ENCODE assay signal across 12 cellular contexts in the genomic region with DNA sequence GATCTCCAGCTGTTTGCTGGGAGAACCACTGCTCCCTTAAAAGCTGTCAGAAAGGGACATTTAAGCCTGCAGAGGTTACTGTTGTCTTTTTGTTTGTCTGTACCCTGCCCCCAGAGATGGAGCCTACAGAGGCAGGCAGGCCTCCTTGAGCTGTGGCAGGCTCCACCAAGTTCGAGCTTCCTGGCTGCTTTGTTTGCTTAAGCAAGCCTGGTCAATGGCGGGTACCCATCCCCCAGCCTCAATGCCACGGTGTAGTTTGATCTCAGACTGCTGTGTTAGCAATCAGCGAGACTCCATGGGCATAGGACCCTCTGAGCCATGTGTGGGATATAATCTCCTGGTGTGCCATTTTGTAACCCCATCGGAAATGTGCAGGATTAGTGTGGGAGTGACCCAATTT. TPM values are rescaled to one million over a fixed set of nuclear protein-coding genes. Genes with fewer than 3 reads are reported as not detected.
DNase-seq lines count a peak whose midpoint lies in the region; ATAC-seq, FAIRE-seq and TF ChIP-seq lines count a peak whose summit lies in the region.
"Not testable (repeated sequence)": the region's sequence is repeated elsewhere in the genome, so short reads cannot be mapped to it uniquely, and the experiment has no call there.
"Had no signal": no experiment of that assay in that cellular context is flagged by ENCODE, and none has a peak within 500 bp of the region (broad histone marks: within the 10 kb centered on the region; RNA-seq: fewer than 3 reads in every experiment).

No MANE protein-coding gene starts in this region.

- H2BK20ac ChIP-seq in H1 (ENCODE audit: low read length) = not testable (repeated sequence)

- not testable (repeated sequence) for H3K27ac Mint-ChIP-seq in osteocyte (ENCODE audit: unreplicated experiment)

- 92% methylated on average over 5 of the region's 5 CpGs; no CpG with 5 or more reads in 1 of the 2 experiments for WGBS in H1 (ENCODE audit: extremely low coverage in 1 of 2, insufficient coverage in 1 of 2, insufficient read length in 1 of 2, insufficient replicate concordance in 2 of 2, low coverage in 1 of 2, low lambda C conversion rate in 2 of 2, missing lambda C conversion rate in 1 of 2), 2 experiments
- WGBS in spleen, 5 donors = 63 to 74% (median 69%) methylated on average over 3 to 5 of the region's 5 CpGs

- H3K4me1 ChIP-seq in RWPE2 (ENCODE audit: insufficient read depth, poor library complexity, severe bottlenecking); H1 (replicated peaks in 1 of 4; ENCODE audit: control insufficient read depth in 3 of 4, insufficient read depth in 4 of 4, low read length in 3 of 4); kidney (ENCODE audit: control insufficient read depth in 1 of 2, insufficient read depth in 1 of 2, low read depth in 1 of 2, low read length in 2 of 2); lower lobe of right lung; spleen: not testable (repeated sequence)

- not testable (repeated sequence) for TF ChIP-seq CTCF in RWPE2 (IDR thresholded peaks at IDR 0.05; ENCODE audit: poor library complexity, severe bottlenecking); H1 (IDR thresholded peaks at IDR 0.05; ENCODE audit: control extremely low read depth in 1 of 3, insufficient read depth in 1 of 3, low read depth in 1 of 3, low read length in 3 of 3); kidney (IDR thresholded peaks at IDR 0.05; ENCODE audit: borderline replicate concordance, extremely low read depth, insufficient read depth); lower lobe of right lung (IDR thresholded peaks at IDR 0.05); osteocyte (IDR thresholded peaks at IDR 0.05); spleen (IDR thresholded peaks at IDR 0.05 in 8 of 11, conservative IDR thresholded peaks at IDR 0.05 in 3 of 11)

- not testable (repeated sequence) for H4K91ac ChIP-seq in H1 (replicated peaks; ENCODE audit: insufficient read length, low read length)

- not testable (repeated sequence) for H2AK5ac ChIP-seq in H1 (ENCODE audit: low read depth, low read length)

- not testable (repeated sequence) for H2BK5ac ChIP-seq in H1 (ENCODE audit: low read depth, low read length)

- H4K5ac ChIP-seq in H1 (ENCODE audit: insufficient read length, low read depth, low read length) = not testable (repeated sequence)

- H3K27me3 ChIP-seq in RWPE2 (ENCODE audit: insufficient read depth, poor library complexity, severe bottlenecking); H1 (replicated peaks in 1 of 4; ENCODE audit: control insufficient read depth in 3 of 4, extremely low read depth in 1 of 4, insufficient read depth in 3 of 4, low read length in 3 of 4); lower lobe of right lung (ENCODE audit: low read depth); spleen (replicated peaks in 1 of 7): not testable (repeated sequence)

- H3K23me2 ChIP-seq in H1 (ENCODE audit: low read depth, low read length) = not testable (repeated sequence)

- not testable (repeated sequence) for H2BK120ac ChIP-seq in H1 (replicated peaks; ENCODE audit: low read depth, low read length)

- not testable (repeated sequence) for H2BK15ac ChIP-seq in H1 (ENCODE audit: low read length)

- H3K36me3 ChIP-seq in RWPE2 (ENCODE audit: low read depth); H1 (ENCODE audit: control insufficient read depth in 2 of 4, insufficient read depth in 4 of 4, low read length in 3 of 4); kidney (ENCODE audit: control insufficient read depth in 1 of 2, insufficient read depth in 2 of 2, low read length in 2 of 2); lower lobe of right lung; spleen: not testable (repeated sequence)

- not testable (repeated sequence) for H3K23ac ChIP-seq in H1 (ENCODE audit: insufficient read length)

- not testable (repeated sequence) for H3K4me3 Mint-ChIP-seq in osteocyte (ENCODE audit: unreplicated experiment)

- H3K4ac ChIP-seq in H1 (replicated peaks; ENCODE audit: insufficient read length, low read depth, low read length) = not testable (repeated sequence)

- not testable (repeated sequence) for H2BK12ac ChIP-seq in H1 (ENCODE audit: low read depth, low read length)

- not testable (repeated sequence) for H4K20me1 ChIP-seq in H1 (replicated peaks in 1 of 2; ENCODE audit: control insufficient read depth in 1 of 2, insufficient read depth in 2 of 2, low read length in 2 of 2)

- not testable (repeated sequence) for H3K4me2 ChIP-seq in H1 (ENCODE audit: insufficient read depth in 1 of 2, low read depth in 2 of 2, low read length in 2 of 2)

- not testable (repeated sequence) for TF ChIP-seq RAD21 in H1 (IDR thresholded peaks at IDR 0.05 in 1 of 2, conservative IDR thresholded peaks at IDR 0.05 in 1 of 2; ENCODE audit: low read depth in 2 of 2, low read length in 2 of 2)

- not testable (repeated sequence) for H3K36me3 Mint-ChIP-seq in osteocyte (ENCODE audit: unreplicated experiment)

- TF ChIP-seq POLR2A in H1 (IDR thresholded peaks at IDR 0.05; ENCODE audit: control extremely low read depth in 1 of 2, low read depth in 2 of 2, low read length in 2 of 2); spleen (IDR thresholded peaks at IDR 0.05): not testable (repeated sequence)

- CTCF ChIA-PET in H1 (lab: Charles Lee; ENCODE audit: partially characterized antibody) = not testable (repeated sequence)

- 0 out of 2 replicates have a peak overlapping the region, but pooled peaks have one; percentile 5 for H4K8ac ChIP-seq in H1 (ENCODE audit: extremely low read depth, insufficient read depth, low read length)

- H3K9me3 ChIP-seq in RWPE2 (ENCODE audit: severe bottlenecking); kidney (ENCODE audit: control insufficient read depth in 1 of 2, low read length in 2 of 2); lower lobe of right lung: not testable (repeated sequence)
- H3K9me3 ChIP-seq in H1 (ENCODE audit: insufficient read depth in 2 of 2, low read depth in 1 of 2, low read length in 1 of 2) (peaks cover 15 to 42% of the 10 kb centered on the region in 2 experiments; a peak in 3 of 4 replicates), spleen (peaks cover 0 to 73% (median 42%) of the 10 kb centered on the region in 8 donors)

- not testable (repeated sequence) for H3K9ac ChIP-seq in H1 (replicated peaks in 1 of 4; ENCODE audit: extremely low read depth in 1 of 4, low read depth in 3 of 4, low read length in 3 of 4); kidney (ENCODE audit: low read length in 2 of 2)

- H3K27me3 Mint-ChIP-seq in osteocyte (ENCODE audit: unreplicated experiment) = not testable (repeated sequence)

- peak; percentile 6 for DNase-seq in RWPE2 (ENCODE audit: low spot score)
- DNase-seq in H1 (ENCODE audit: low read depth in 1 of 2, low spot score in 2 of 2) = not testable (repeated sequence)
- DNase-seq in kidney = peak; percentile 19
- DNase-seq in lower lobe of right lung = peak; percentile 9
- peak; percentile 49 for DNase-seq in osteocyte (ENCODE audit: extremely low spot score, unreplicated experiment)
- peak; percentile 7 for DNase-seq in spleen

- H3K27ac ChIP-seq in RWPE2 (ENCODE audit: poor library complexity, severe bottlenecking); H1 (ENCODE audit: low read depth, low read length); kidney (ENCODE audit: low read depth in 2 of 2, low read length in 2 of 2); lower lobe of right lung; spleen: not testable (repeated sequence)

- TF ChIP-seq EP300 in H1 (IDR thresholded peaks at IDR 0.05; ENCODE audit: borderline replicate concordance in 1 of 2, low read depth in 2 of 2, low read length in 2 of 2) = not testable (repeated sequence)

- not testable (repeated sequence) for H3K79me2 ChIP-seq in H1 (ENCODE audit: control insufficient read depth in 1 of 2, insufficient read depth in 2 of 2, low read length in 2 of 2)

- not testable (repeated sequence) for H3K56ac ChIP-seq in H1 (replicated peaks; ENCODE audit: insufficient read length, low read depth, low read length)

- H3K9me3 Mint-ChIP-seq in osteocyte (ENCODE audit: unreplicated experiment) = peaks cover 45% of the 10 kb centered on the region

- H3K18ac ChIP-seq in H1 (ENCODE audit: extremely low read depth, low read length) = not testable (repeated sequence)

- not testable (repeated sequence) for H3K4me1 Mint-ChIP-seq in osteocyte (ENCODE audit: unreplicated experiment)

- intact Hi-C loops in kidney (cut with DNase I); lower lobe of right lung (cut with DNase I); spleen (cut with DNase I; ENCODE audit: low total_unique reads): not testable (repeated sequence)

- H3K79me1 ChIP-seq in H1 (ENCODE audit: low read depth, low read length) = not testable (repeated sequence)

- FAIRE-seq in H1 (lab: Jason Lieb, UNC); kidney (lab: Jason Lieb, UNC): not testable (repeated sequence)

- not testable (repeated sequence) for H3K4me3 ChIP-seq in RWPE2 (ENCODE audit: severe bottlenecking); H1 (ENCODE audit: extremely low read depth in 1 of 4, insufficient read depth in 2 of 4, low read depth in 3 of 4, low read length in 4 of 4); kidney (ENCODE audit: low read length in 2 of 2); lower lobe of right lung; spleen

- not testable (repeated sequence) for ATAC-seq in RWPE2 (ENCODE audit: low read depth); lower lobe of right lung

- not testable (repeated sequence) for H2AFZ ChIP-seq in H1 (ENCODE audit: low read length)

- POLR2A ChIA-PET in H1 (lab: Charles Lee; ENCODE audit: partially characterized antibody) = not testable (repeated sequence)

- H3K14ac ChIP-seq in H1 (ENCODE audit: insufficient read length) = not testable (repeated sequence)

RNA-seq across cellular contexts. Expression of a gene that starts 23.6 kb away (rescaled TPM):
- not detected in 2 replicates for total RNA-seq in H1 (2021; fragmentation: NEBNext Ultra II Directional; extraction: Animal tissue kit (Norgen Biotek cat#: 25700))
- not detected in 2 replicates for polyA plus RNA-seq in H1 (2011; rRNA removed)
- polyA plus RNA-seq in H1 (2011; cell fraction: cytosol; rRNA removed) = not detected
- polyA plus RNA-seq in H1 (2011; cell fraction: nucleus; rRNA removed) = not detected
- polyA plus RNA-seq in H1 (2012, experiment 1 of 2) = not detected in 4 replicates
- polyA plus RNA-seq in H1 (2012, experiment 2 of 2) = not detected
- polyA plus RNA-seq in H1 (2013, experiment 1 of 2) = not detected
- not detected for polyA plus RNA-seq in H1 (2013, experiment 2 of 2)
- polyA minus RNA-seq in H1 (2011; rRNA and poly(A)+ RNA removed) = not detected in 2 replicates
- not detected for polyA minus RNA-seq in H1 (2011; cell fraction: cytosol; rRNA and poly(A)+ RNA removed)
- polyA minus RNA-seq in H1 (2011; cell fraction: nucleus; rRNA and poly(A)+ RNA removed) = not detected
- total RNA-seq in kidney = not detected
- not detected for polyA plus RNA-seq in kidney (ENCODE audit: insufficient read depth, low read depth, low replicate concordance)
- not detected for total RNA-seq in lower lobe of right lung
- total RNA-seq in osteocyte = not detected in 2 replicates
- total RNA-seq in spleen = not detected
- polyA plus RNA-seq in spleen = not detected
- total RNA-seq: A673; Caco-2; Calu3; CD4-positive, alpha-beta T cell; CD8-positive, alpha-beta T cell had no signal
- polyA plus RNA-seq: AG04450 had no signal
